Comparison of ENCODE assay signal across 2 cellular contexts in genomic region chr4:169220446-169220845, GRCh38.
TF ChIP-seq lines count a peak whose summit lies in the region.

No MANE protein-coding gene starts in this region.

TF ChIP-seq in GM23338, 12 proteins besides CTCF, POLR2A, EP300 and RAD21:
- TF ChIP-seq ZNF114 (CRISPR knock-in tag; IDR thresholded peaks at IDR 0.05): no peak
- no peak for TF ChIP-seq NANOG (IDR thresholded peaks at IDR 0.05; ENCODE audit: borderline replicate concordance)
- TF ChIP-seq EZH2phosphoT487 (IDR thresholded peaks at IDR 0.05; ENCODE audit: unreplicated experiment): no peak
- TF ChIP-seq ZNF331 (CRISPR knock-in tag; IDR thresholded peaks at IDR 0.05; ENCODE audit: low read depth): no peak
- TF ChIP-seq EZH2 (IDR thresholded peaks at IDR 0.05; ENCODE audit: low read depth, unreplicated experiment): no peak
- no peak for TF ChIP-seq ETS1 (IDR thresholded peaks at IDR 0.05)

TF ChIP-seq in HepG2, 621 proteins besides CTCF, POLR2A, EP300 and RAD21:
- TF ChIP-seq RFX3 (CRISPR knock-in tag; IDR thresholded peaks at IDR 0.05) (no peak), ZNF225 (CRISPR knock-in tag; IDR thresholded peaks at IDR 0.05) (no peak), ZNF101 (CRISPR knock-in tag; IDR thresholded peaks at IDR 0.05; ENCODE audit: borderline replicate concordance, low read depth) (no peak), ZNF543 (CRISPR knock-in tag; IDR thresholded peaks at IDR 0.05) (no peak), ARNT2 (CRISPR knock-in tag; IDR thresholded peaks at IDR 0.05; ENCODE audit: low read depth) (no peak), WIZ (CRISPR knock-in tag; IDR thresholded peaks at IDR 0.05) (no peak), ZFX (CRISPR knock-in tag; IDR thresholded peaks at IDR 0.05; ENCODE audit: low read depth) (no peak), TMF1 (CRISPR knock-in tag; IDR thresholded peaks at IDR 0.05; ENCODE audit: low read depth) (no peak), RNF219 (CRISPR knock-in tag; IDR thresholded peaks at IDR 0.05) (no peak), SNAPC2 (CRISPR knock-in tag; IDR thresholded peaks at IDR 0.05) (no peak), FOSL2 (CRISPR knock-in tag; IDR thresholded peaks at IDR 0.05) (no peak), ZNF143 (CRISPR knock-in tag; IDR thresholded peaks at IDR 0.05) (no peak), NFAT5 (CRISPR knock-in tag; IDR thresholded peaks at IDR 0.05) (no peak)
